Comparison of ENCODE assay signal across 2 cellular contexts in the genomic region with DNA sequence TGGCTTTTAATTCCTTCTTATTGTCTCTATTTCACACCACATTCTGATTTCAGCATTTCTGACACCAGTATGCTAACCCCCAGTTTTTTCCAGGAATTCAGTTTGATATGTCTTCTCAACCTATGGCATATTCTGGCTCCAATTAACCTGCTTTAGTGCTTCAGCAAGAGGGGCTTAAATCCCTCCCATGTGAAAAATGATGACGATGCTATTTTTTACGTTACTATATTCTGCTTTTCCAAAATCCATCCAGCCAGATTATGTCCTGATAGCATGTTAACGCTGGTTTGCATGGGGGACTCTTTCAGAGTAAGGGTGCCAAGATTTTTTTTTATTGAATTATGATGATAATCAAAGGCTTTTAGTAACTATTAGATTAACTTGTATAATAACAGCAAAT.
TF ChIP-seq lines count a peak whose summit lies in the region.

No MANE protein-coding gene starts in this region.

TF ChIP-seq in SK-N-SH, 30 proteins besides CTCF, POLR2A, EP300 and RAD21 (continued from another document):
- no peak for TF ChIP-seq RXRA (IDR thresholded peaks at IDR 0.05; ENCODE audit: borderline replicate concordance, low read depth)
- TF ChIP-seq NRF1 (IDR thresholded peaks at IDR 0.05; ENCODE audit: low read depth, low read length): no peak
- TF ChIP-seq, protein P1, sequence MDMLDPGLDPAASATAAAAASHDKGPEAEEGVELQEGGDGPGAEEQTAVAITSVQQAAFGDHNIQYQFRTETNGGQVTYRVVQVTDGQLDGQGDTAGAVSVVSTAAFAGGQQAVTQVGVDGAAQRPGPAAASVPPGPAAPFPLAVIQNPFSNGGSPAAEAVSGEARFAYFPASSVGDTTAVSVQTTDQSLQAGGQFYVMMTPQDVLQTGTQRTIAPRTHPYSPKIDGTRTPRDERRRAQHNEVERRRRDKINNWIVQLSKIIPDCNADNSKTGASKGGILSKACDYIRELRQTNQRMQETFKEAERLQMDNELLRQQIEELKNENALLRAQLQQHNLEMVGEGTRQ (IDR thresholded peaks at IDR 0.05; ENCODE audit: borderline replicate concordance, low read depth, low read length): no peak
- TF ChIP-seq, protein P2, sequence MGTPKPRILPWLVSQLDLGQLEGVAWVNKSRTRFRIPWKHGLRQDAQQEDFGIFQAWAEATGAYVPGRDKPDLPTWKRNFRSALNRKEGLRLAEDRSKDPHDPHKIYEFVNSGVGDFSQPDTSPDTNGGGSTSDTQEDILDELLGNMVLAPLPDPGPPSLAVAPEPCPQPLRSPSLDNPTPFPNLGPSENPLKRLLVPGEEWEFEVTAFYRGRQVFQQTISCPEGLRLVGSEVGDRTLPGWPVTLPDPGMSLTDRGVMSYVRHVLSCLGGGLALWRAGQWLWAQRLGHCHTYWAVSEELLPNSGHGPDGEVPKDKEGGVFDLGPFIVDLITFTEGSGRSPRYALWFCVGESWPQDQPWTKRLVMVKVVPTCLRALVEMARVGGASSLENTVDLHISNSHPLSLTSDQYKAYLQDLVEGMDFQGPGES (IDR thresholded peaks at IDR 0.05; ENCODE audit: low read depth, low read length): no peak
- no peak for TF ChIP-seq MXI1 (IDR thresholded peaks at IDR 0.05; ENCODE audit: low read depth, low read length)
- no peak for TF ChIP-seq FOSL2 (IDR thresholded peaks at IDR 0.05; ENCODE audit: borderline replicate concordance, low read depth)
- TF ChIP-seq, protein P3, sequence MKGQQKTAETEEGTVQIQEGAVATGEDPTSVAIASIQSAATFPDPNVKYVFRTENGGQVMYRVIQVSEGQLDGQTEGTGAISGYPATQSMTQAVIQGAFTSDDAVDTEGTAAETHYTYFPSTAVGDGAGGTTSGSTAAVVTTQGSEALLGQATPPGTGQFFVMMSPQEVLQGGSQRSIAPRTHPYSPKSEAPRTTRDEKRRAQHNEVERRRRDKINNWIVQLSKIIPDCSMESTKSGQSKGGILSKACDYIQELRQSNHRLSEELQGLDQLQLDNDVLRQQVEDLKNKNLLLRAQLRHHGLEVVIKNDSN (IDR thresholded peaks at IDR 0.05; ENCODE audit: borderline replicate concordance, low read depth): no peak
- no peak for TF ChIP-seq CHD2 (IDR thresholded peaks at IDR 0.05; ENCODE audit: low read length, partially characterized antibody)
- TF ChIP-seq JUND (IDR thresholded peaks at IDR 0.05): no peak
- TF ChIP-seq TEAD4 (IDR thresholded peaks at IDR 0.05; ENCODE audit: borderline replicate concordance, insufficient read depth): no peak
TF ChIP-seq in SK-N-SH: peak in this region for 0.

TF ChIP-seq in K562, 482 proteins besides CTCF, POLR2A, EP300 and RAD21 (continued from another document):
- TF ChIP-seq, protein P4, sequence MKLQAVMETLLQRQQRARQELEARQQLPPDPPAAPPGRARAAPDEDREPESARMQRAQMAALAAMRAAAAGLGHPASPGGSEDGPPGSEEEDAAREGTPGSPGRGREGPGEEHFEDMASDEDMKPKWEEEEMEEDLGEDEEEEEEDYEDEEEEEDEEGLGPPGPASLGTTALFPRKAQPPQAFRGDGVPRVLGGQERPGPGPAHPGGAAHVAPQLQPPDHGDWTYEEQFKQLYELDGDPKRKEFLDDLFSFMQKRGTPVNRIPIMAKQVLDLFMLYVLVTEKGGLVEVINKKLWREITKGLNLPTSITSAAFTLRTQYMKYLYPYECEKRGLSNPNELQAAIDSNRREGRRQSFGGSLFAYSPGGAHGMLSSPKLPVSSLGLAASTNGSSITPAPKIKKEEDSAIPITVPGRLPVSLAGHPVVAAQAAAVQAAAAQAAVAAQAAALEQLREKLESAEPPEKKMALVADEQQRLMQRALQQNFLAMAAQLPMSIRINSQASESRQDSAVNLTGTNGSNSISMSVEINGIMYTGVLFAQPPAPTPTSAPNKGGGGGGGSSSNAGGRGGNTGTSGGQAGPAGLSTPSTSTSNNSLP (IDR thresholded peaks at IDR 0.05; ENCODE audit: borderline replicate concordance, low read depth, low read length): no peak
- TF ChIP-seq MAFG (tag; conservative IDR thresholded peaks at IDR 0.05): peak; percentile 73
- no peak for TF ChIP-seq ELF4 (CRISPR knock-in tag; IDR thresholded peaks at IDR 0.05)
- TF ChIP-seq MAFK (IDR thresholded peaks at IDR 0.05; ENCODE audit: low read length): peak; percentile 89
